Comparison of ENCODE assay signal across 2 cellular contexts in genomic region chr12:121822393-121823100, GRCh38.
TF ChIP-seq lines count a peak whose summit lies in the region.

No MANE protein-coding gene starts in this region.

TF ChIP-seq in GM23338, 12 proteins besides CTCF, POLR2A, EP300 and RAD21:
- TF ChIP-seq EZH2 (IDR thresholded peaks at IDR 0.05; ENCODE audit: low read depth, unreplicated experiment): no peak
- TF ChIP-seq ZNF114 (CRISPR knock-in tag; IDR thresholded peaks at IDR 0.05): no peak
- no peak for TF ChIP-seq POLR2AphosphoS5 (IDR thresholded peaks at IDR 0.05; ENCODE audit: low read depth)
- TF ChIP-seq STAT1 (IDR thresholded peaks at IDR 0.05; ENCODE audit: unreplicated experiment): no peak
- TF ChIP-seq ZNF462 (CRISPR knock-in tag; IDR thresholded peaks at IDR 0.05): no peak
- TF ChIP-seq EZH2phosphoT487 (IDR thresholded peaks at IDR 0.05; ENCODE audit: unreplicated experiment): no peak
- no peak for TF ChIP-seq ETS1 (IDR thresholded peaks at IDR 0.05)
- no peak for TF ChIP-seq JUNB (IDR thresholded peaks at IDR 0.05; ENCODE audit: unreplicated experiment)
- no peak for TF ChIP-seq CREB1 (CRISPR knock-in tag; IDR thresholded peaks at IDR 0.05; ENCODE audit: low read depth)
- no peak for TF ChIP-seq REST (IDR thresholded peaks at IDR 0.05; ENCODE audit: unreplicated experiment)
- TF ChIP-seq NANOG (IDR thresholded peaks at IDR 0.05; ENCODE audit: borderline replicate concordance): no peak
- TF ChIP-seq ZNF331 (CRISPR knock-in tag; IDR thresholded peaks at IDR 0.05; ENCODE audit: low read depth): no peak
TF ChIP-seq in GM23338: peak in this region for 0.

TF ChIP-seq in IMR-90, 13 proteins besides CTCF, POLR2A, EP300 and RAD21:
- TF ChIP-seq NFE2L2 (IDR thresholded peaks at IDR 0.05; ENCODE audit: low read depth, low read length) (no peak), ELK1 (IDR thresholded peaks at IDR 0.05; ENCODE audit: borderline replicate concordance, low read depth, low read length) (no peak), FOS (IDR thresholded peaks at IDR 0.05; ENCODE audit: low read depth, low read length) (no peak), MAZ (IDR thresholded peaks at IDR 0.05; ENCODE audit: borderline replicate concordance, low read depth, low read length) (no peak), CEBPB (IDR thresholded peaks at IDR 0.05; ENCODE audit: low read depth, low read length) (no peak), MXI1 (IDR thresholded peaks at IDR 0.05; ENCODE audit: borderline replicate concordance, low read depth, low read length) (no peak), RCOR1 (IDR thresholded peaks at IDR 0.05; ENCODE audit: insufficient replicate concordance, low read length) (no peak)
